16 cellular contexts compared by ENCODE assay signal in the genomic region with DNA sequence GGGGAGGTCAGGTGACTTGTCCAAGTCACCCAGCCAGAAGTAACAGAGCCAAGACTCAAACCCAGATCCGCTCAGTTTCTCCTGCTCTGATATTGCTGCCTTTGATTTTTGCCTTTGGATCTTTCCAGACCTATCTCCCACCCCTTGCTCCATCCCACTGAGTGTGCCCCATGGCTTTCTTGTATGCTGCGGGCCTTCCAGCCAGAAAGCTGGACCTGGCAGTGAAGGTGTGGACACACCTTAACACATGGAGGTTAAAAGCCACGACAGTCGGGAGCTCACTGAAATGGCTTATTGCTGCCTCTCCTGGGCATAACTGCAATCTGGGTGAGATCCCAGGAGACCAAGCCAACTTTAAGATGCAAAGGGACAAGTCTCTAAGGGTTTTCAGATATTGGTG.
DNase-seq lines count a peak whose midpoint lies in the region; ATAC-seq and TF ChIP-seq lines count a peak whose summit lies in the region.
"Had no signal": no experiment of that assay in that cellular context is flagged by ENCODE, and none has a peak within 500 bp of the region (broad histone marks: within the 10 kb centered on the region; RNA-seq: fewer than 3 reads in every experiment).

No MANE protein-coding gene starts in this region.

- peaks cover 18% of the 10 kb centered on the region for H3K4me1 ChIP-seq in CD8-positive, alpha-beta memory T cell (ENCODE audit: insufficient read depth, low read length)

- H3K36me3 Mint-ChIP-seq in CD8-positive, alpha-beta memory T cell, result no peaks in the 10 kb centered on the region
- H3K36me3 Mint-ChIP-seq in activated T-helper 17 cell treated with anti-CD3 and anti-CD28 coated beads, Interleukin-2, amount 50 U/mL, for 72 hours (ENCODE audit: low read depth), result no peaks in the 10 kb centered on the region
- no peaks in the 10 kb centered on the region for H3K36me3 Mint-ChIP-seq in osteocyte (ENCODE audit: unreplicated experiment)
- H3K36me3 Mint-ChIP-seq in activated CD4-positive, alpha-beta memory T cell treated with anti-CD3 and anti-CD28 coated beads, Interleukin-2, amount 10 ng/mL, durations not matched to agents 7 days and 5 days (ENCODE audit: low read depth), result no peaks in the 10 kb centered on the region
- H3K36me3 Mint-ChIP-seq: activated naive CD4-positive, alpha-beta T cell treated with anti-CD3 and anti-CD28 coated beads, Interleukin-2, amount 50 U/mL, for 24 hours; mesothelial cell of epicardium had no signal

- H3K27ac ChIP-seq in CD8-positive, alpha-beta memory T cell (ENCODE audit: low read depth, low read length), result no peak overlapping the region

- no peaks in the 10 kb centered on the region for H3K9me3 ChIP-seq in CD8-positive, alpha-beta memory T cell (ENCODE audit: low read length)

- H3K27me3 Mint-ChIP-seq in CD8-positive, alpha-beta memory T cell, result no peaks in the 10 kb centered on the region
- H3K27me3 Mint-ChIP-seq in activated T-helper 17 cell treated with anti-CD3 and anti-CD28 coated beads, Interleukin-2, amount 50 U/mL, for 72 hours, result no peaks in the 10 kb centered on the region
- no peaks in the 10 kb centered on the region for H3K27me3 Mint-ChIP-seq in osteocyte (ENCODE audit: unreplicated experiment)
- H3K27me3 Mint-ChIP-seq in activated CD4-positive, alpha-beta memory T cell treated with anti-CD3 and anti-CD28 coated beads, Interleukin-2, amount 10 ng/mL, durations not matched to agents 7 days and 5 days, result peaks cover 7% of the 10 kb centered on the region
- H3K27me3 Mint-ChIP-seq: activated naive CD4-positive, alpha-beta T cell treated with anti-CD3 and anti-CD28 coated beads, Interleukin-2, amount 50 U/mL, for 24 hours had no signal

- no peak for ATAC-seq in activated T-helper 17 cell treated with anti-CD3 and anti-CD28 coated beads, Interleukin-2, amount 50 U/mL, for 72 hours (replicated peaks)
- ATAC-seq in GM21619 (IDR thresholded peaks at IDR 0.05; ENCODE audit: unreplicated experiment) (no peak), HG03571 (IDR thresholded peaks at IDR 0.05; ENCODE audit: unreplicated experiment) (no peak)
- ATAC-seq: left cardiac atrium, right cardiac atrium, SK-N-SH treated with all-trans-retinoic acid at 6 μM for 48 hours had no signal

- no peak overlapping the region for H3K4me3 ChIP-seq in CD8-positive, alpha-beta memory T cell (ENCODE audit: low read length)
- H3K4me3 ChIP-seq in Jurkat, Clone E6-1 (ENCODE audit: low read length), result peak overlapping the region; percentile 9; the same call in 1 of the 2 replicates

- H3K27ac Mint-ChIP-seq in CD8-positive, alpha-beta memory T cell, result peak overlapping the region; percentile 74 to 97 (median 92)
- peak overlapping the region; percentile 39 for H3K27ac Mint-ChIP-seq in activated T-helper 17 cell treated with anti-CD3 and anti-CD28 coated beads, Interleukin-2, amount 50 U/mL, for 72 hours
- H3K27ac Mint-ChIP-seq in osteocyte (ENCODE audit: unreplicated experiment), result peak overlapping the region; percentile 67
- H3K27ac Mint-ChIP-seq in activated CD4-positive, alpha-beta memory T cell treated with anti-CD3 and anti-CD28 coated beads, Interleukin-2, amount 10 ng/mL, durations not matched to agents 7 days and 5 days, result no peak overlapping the region
- H3K27ac Mint-ChIP-seq: mesothelial cell of epicardium had no signal

- DNase-seq in CD8-positive, alpha-beta memory T cell, result no peak
- no peak for DNase-seq in Jurkat, Clone E6-1 (ENCODE audit: low read depth, low spot score)
- DNase-seq in osteocyte (ENCODE audit: extremely low spot score, unreplicated experiment) (peak; percentile 62), NCI-H510A (lab: John Stamatoyannopoulos, UW) (no peak)
- no peak for DNase-seq in activated CD4-positive, alpha-beta memory T cell treated with anti-CD3 and anti-CD28 coated beads, Interleukin-2, amount 10 ng/mL, durations not matched to agents 7 days and 5 days
- DNase-seq: Calu3, left cardiac atrium, NCI-H1417 treated with DMSO at 0.1 percent for 48 hours, NCI-H748 treated with DMSO at 0.1 percent for 48 hours, right cardiac atrium had no signal

- H3K4me1 Mint-ChIP-seq in CD8-positive, alpha-beta memory T cell, result peaks cover 14 to 25% (median 22%) of the 10 kb centered on the region in 3 donors
- peaks cover 18% of the 10 kb centered on the region for H3K4me1 Mint-ChIP-seq in activated T-helper 17 cell treated with anti-CD3 and anti-CD28 coated beads, Interleukin-2, amount 50 U/mL, for 72 hours
- peaks cover 53% of the 10 kb centered on the region for H3K4me1 Mint-ChIP-seq in osteocyte (ENCODE audit: unreplicated experiment)
- H3K4me1 Mint-ChIP-seq in activated CD4-positive, alpha-beta memory T cell treated with anti-CD3 and anti-CD28 coated beads, Interleukin-2, amount 10 ng/mL, durations not matched to agents 7 days and 5 days, result peaks cover 10% of the 10 kb centered on the region

- H3K4me3 Mint-ChIP-seq in CD8-positive, alpha-beta memory T cell, result peak overlapping the region in 6 of 7 donors; percentile 29 to 59 (median 46)
- peak overlapping the region; percentile 13 for H3K4me3 Mint-ChIP-seq in activated T-helper 17 cell treated with anti-CD3 and anti-CD28 coated beads, Interleukin-2, amount 50 U/mL, for 72 hours
- H3K4me3 Mint-ChIP-seq in osteocyte (ENCODE audit: unreplicated experiment), result no peak overlapping the region
- no peak overlapping the region for H3K4me3 Mint-ChIP-seq in activated CD4-positive, alpha-beta memory T cell treated with anti-CD3 and anti-CD28 coated beads, Interleukin-2, amount 10 ng/mL, durations not matched to agents 7 days and 5 days
- H3K4me3 Mint-ChIP-seq: activated naive CD4-positive, alpha-beta T cell treated with anti-CD3 and anti-CD28 coated beads, Interleukin-2, amount 50 U/mL, for 24 hours; mesothelial cell of epicardium had no signal

- no peaks in the 10 kb centered on the region for H3K27me3 ChIP-seq in CD8-positive, alpha-beta memory T cell (ENCODE audit: insufficient read depth, low read length, poor library complexity, severe bottlenecking)

- no peak for TF ChIP-seq CTCF in osteocyte (IDR thresholded peaks at IDR 0.05)

- no peaks in the 10 kb centered on the region for H3K9me3 Mint-ChIP-seq in CD8-positive, alpha-beta memory T cell
- no peaks in the 10 kb centered on the region for H3K9me3 Mint-ChIP-seq in activated T-helper 17 cell treated with anti-CD3 and anti-CD28 coated beads, Interleukin-2, amount 50 U/mL, for 72 hours
- no peaks in the 10 kb centered on the region for H3K9me3 Mint-ChIP-seq in osteocyte (ENCODE audit: unreplicated experiment)
- H3K9me3 Mint-ChIP-seq in activated CD4-positive, alpha-beta memory T cell treated with anti-CD3 and anti-CD28 coated beads, Interleukin-2, amount 10 ng/mL, durations not matched to agents 7 days and 5 days, result no peaks in the 10 kb centered on the region
- H3K9me3 Mint-ChIP-seq: activated naive CD4-positive, alpha-beta T cell treated with anti-CD3 and anti-CD28 coated beads, Interleukin-2, amount 50 U/mL, for 24 hours; mesothelial cell of epicardium had no signal

- CTCF ChIA-PET in CD8-positive, alpha-beta memory T cell (lab: Charles Lee), result no interaction called here
- CTCF ChIA-PET in activated CD4-positive, alpha-beta memory T cell treated with anti-CD3 and anti-CD28 coated beads, Interleukin-2, amount 10 ng/mL, durations not matched to agents 7 days and 5 days (lab: Charles Lee), result interaction anchor here (1.1 kb wide), 1 partner anchor 146 kb away, joined by 3 read pairs; no protein-coding TSS in a partner anchor

- POLR2A ChIA-PET in CD8-positive, alpha-beta memory T cell (lab: Charles Lee), result no interaction called here
- POLR2A ChIA-PET in activated CD4-positive, alpha-beta memory T cell treated with anti-CD3 and anti-CD28 coated beads, Interleukin-2, amount 10 ng/mL, durations not matched to agents 7 days and 5 days (lab: Charles Lee), result no interaction called here

- H3K36me3 ChIP-seq in CD8-positive, alpha-beta memory T cell (ENCODE audit: insufficient read depth, low read length), result no peaks in the 10 kb centered on the region

Comparison
In these comparisons a context has a peak if more than half of its experiments do, and no peak if none do; other contexts are left out.
1. H3K4me3 Mint-ChIP-seq: peak in CD8-positive, alpha-beta memory T cell (6 of 7) and activated T-helper 17 cell treated with anti-CD3 and anti-CD28 coated beads, Interleukin-2, amount 50 U/mL, for 72 hours (single experiment); none in osteocyte (single experiment) and activated CD4-positive, alpha-beta memory T cell treated with anti-CD3 and anti-CD28 coated beads, Interleukin-2, amount 10 ng/mL, durations not matched to agents 7 days and 5 days (single experiment).